7 cellular contexts compared by ENCODE assay signal in genomic region chr17:57955183-57955952, GRCh38. TPM values are rescaled to one million over a fixed set of nuclear protein-coding genes. Genes with fewer than 3 reads are reported as not detected.
A peak's percentile ranks its signal among the peaks of the same experiment; 100 is the strongest.
DNase-seq lines count a peak whose midpoint lies in the region; ATAC-seq and TF ChIP-seq lines count a peak whose summit lies in the region.

Gene CUEDC1 (minus strand): TSS chr17:57955412. CDS start chr17:57885564, 69,848 bp downstream.

- no peak within 1 kb of the TSS for H3K9ac ChIP-seq in SU-DHL-6 (ENCODE audit: low read length)

- H3K27me3 ChIP-seq in SU-DHL-6 (ENCODE audit: low read length) (no peaks in the 10 kb centered on the region), adrenal gland (no peaks in the 10 kb centered on the region), left ventricle myocardium inferior (ENCODE audit: low read depth) (no peaks in the 10 kb centered on the region)

- peak within 1 kb of the TSS; percentile 45 for H3K4me2 ChIP-seq in SU-DHL-6 (ENCODE audit: low read depth, low read length, poor library complexity, severe bottlenecking)

- H3K79me2 ChIP-seq in SU-DHL-6 (ENCODE audit: insufficient read depth, low read length) = no peaks in the 10 kb centered on the region

- H3K36me3 ChIP-seq in SU-DHL-6 (ENCODE audit: low read length) = no peaks in the 10 kb centered on the region
- no peaks in the 10 kb centered on the region for H3K36me3 ChIP-seq in adrenal gland (replicated peaks in 1 of 2)
- no peaks in the 10 kb centered on the region for H3K36me3 ChIP-seq in left ventricle myocardium inferior

- peak in 1 of 2 donors; percentile 57 for TF ChIP-seq POLR2A in adrenal gland (IDR thresholded peaks at IDR 0.05)

- intact Hi-C loops in adrenal gland (cut with DNase I) = no loop called here
- intact Hi-C loops in left ventricle myocardium inferior (cut with micrococcal nuclease) = no loop called here
- intact Hi-C loops in posterior vena cava (cut with DNase I) = loop anchor here (5.0 to 10.0 kb wide), 2 partner anchors 61 to 63 kb away; no protein-coding TSS in a partner anchor

- DNase-seq in HuH-7.5 (ENCODE audit: low spot score) (peak; percentile 82), adrenal gland (peak; percentile 74 to 87 (median 81)), left ventricle myocardium inferior (peak; percentile 87), posterior vena cava (ENCODE audit: low spot score) (peak; percentile 95), ureter (ENCODE audit: low spot score) (peak; percentile 82)

- no peak within 1 kb of the TSS for H3K27ac ChIP-seq in SU-DHL-6 (ENCODE audit: low read depth, low read length)
- H3K27ac ChIP-seq in adrenal gland = peak within 1 kb of the TSS; percentile 72 to 99 (median 95)
- peak within 1 kb of the TSS; percentile 100 for H3K27ac ChIP-seq in left ventricle myocardium inferior (replicated peaks)

- H4K20me1 ChIP-seq in SU-DHL-6 (ENCODE audit: low read depth, low read length) = no peaks in the 10 kb centered on the region

- peak; percentile 64 for ATAC-seq in GM18498 (IDR thresholded peaks at IDR 0.05; ENCODE audit: unreplicated experiment)

- H3K4me1 ChIP-seq in adrenal gland (replicated peaks in 1 of 2) = peaks cover 20 to 46% of the 10 kb centered on the region in 2 donors
- H3K4me1 ChIP-seq in left ventricle myocardium inferior = peaks cover 59% of the 10 kb centered on the region

- H3K4me3 ChIP-seq in SU-DHL-6 (ENCODE audit: insufficient read depth, low read length, poor library complexity, severe bottlenecking) (peak within 1 kb of the TSS; percentile 41), adrenal gland (peak within 1 kb of the TSS in 3 of 4 donors; percentile 33 to 98 (median 59)), left ventricle myocardium inferior (peak within 1 kb of the TSS; percentile 95)

- no peak for TF ChIP-seq CTCF in SU-DHL-6 (IDR thresholded peaks at IDR 0.05; ENCODE audit: insufficient read depth, low read length, poor library complexity, severe bottlenecking)
- TF ChIP-seq CTCF in adrenal gland (IDR thresholded peaks at IDR 0.05) = peak in 5 of 6 experiments; percentile 8 to 76 (median 49)
- TF ChIP-seq CTCF in left ventricle myocardium inferior (IDR thresholded peaks at IDR 0.05; ENCODE audit: borderline replicate concordance) = peak; percentile 67

- H3K9me2 ChIP-seq in SU-DHL-6 (replicated peaks; ENCODE audit: insufficient read depth, low read length) = no peaks in the 10 kb centered on the region

- H3K9me3 ChIP-seq in SU-DHL-6 (ENCODE audit: insufficient read depth, low read length) = no peaks in the 10 kb centered on the region
- H3K9me3 ChIP-seq in adrenal gland (replicated peaks in 1 of 3) = no peaks in the 10 kb centered on the region
- H3K9me3 ChIP-seq in left ventricle myocardium inferior (replicated peaks) = no peaks in the 10 kb centered on the region

- H2AFZ ChIP-seq in SU-DHL-6 (ENCODE audit: low read depth, low read length, severe bottlenecking) = no peak within 1 kb of the TSS

- WGBS in adrenal gland, 4 donors = 0 to 1% (median 1%) methylated on average over 2 to 72 of the region's 79 CpGs

- no peaks in the 10 kb centered on the region for H3F3A ChIP-seq in SU-DHL-6 (ENCODE audit: insufficient read depth)

RNA-seq across cellular contexts. Expression of gene CUEDC1, which starts in this region (rescaled TPM):
- total RNA-seq in adrenal gland (10 to 100 TPM; 23.9 to 47.3 (median 39.1) TPM), left ventricle myocardium inferior (43.2 TPM), posterior vena cava (10 to 100 TPM; 42.3 to 43.6 TPM), ureter (36.9 TPM)
- 10 to 100 TPM; 19.9 to 45.1 (median 40.1) TPM for polyA plus RNA-seq in adrenal gland

Comparison
In these comparisons a context has a peak if more than half of its experiments do, and no peak if none do; other contexts are left out.
1. H3K4me3 ChIP-seq: peak in every context shown above with its lines; median percentile 95 in left ventricle myocardium inferior; 59 in adrenal gland; 41 in SU-DHL-6.
2. intact Hi-C loops: an anchor here in posterior vena cava (5.0 to 10.0 kb wide); none called in adrenal gland and left ventricle myocardium inferior.